8 cellular contexts compared by ENCODE assay signal in the genomic region with DNA sequence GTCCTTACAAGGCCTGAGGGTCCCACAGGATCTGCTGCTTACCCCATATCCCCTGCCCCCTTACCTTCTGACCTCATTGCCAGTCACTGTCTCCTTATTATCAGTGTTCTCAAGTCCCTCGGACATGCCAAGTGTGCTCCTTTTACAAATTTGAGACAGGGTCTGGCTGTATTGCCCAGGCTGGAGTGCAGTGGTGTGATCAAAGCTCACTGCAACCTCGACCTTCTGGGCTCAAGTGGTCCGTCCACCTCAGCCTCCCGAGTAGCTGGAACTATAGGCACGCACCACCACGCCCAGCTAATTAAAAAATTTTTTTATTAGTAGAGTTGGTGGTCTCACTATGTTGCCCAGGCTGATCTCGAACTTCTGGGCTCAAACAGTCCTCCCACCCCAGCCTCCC.
"Had no signal": no experiment of that assay in that cellular context is flagged by ENCODE, and none has a peak within 500 bp of the region (broad histone marks: within the 10 kb centered on the region; RNA-seq: fewer than 3 reads in every experiment).

No MANE protein-coding gene starts in this region.

- H3K9ac ChIP-seq: GM23248 had no signal

- H3K27me3 Mint-ChIP-seq: IgD-negative memory B cell had no signal

- H2AFZ ChIP-seq: GM23248 had no signal

- H3K27ac ChIP-seq: GM23248, HL-60 had no signal

- H3K27ac Mint-ChIP-seq: HFFc6 had no signal

- ATAC-seq: HepG2 had no signal

- DNase-seq: GM23248, GOT3, H7, HCEC 1CT, HFFc6 had no signal

- H3K9me3 Mint-ChIP-seq: HFFc6, IgD-negative memory B cell had no signal

- H3K4me3 Mint-ChIP-seq: HFFc6, IgD-negative memory B cell had no signal

- H3K36me3 Mint-ChIP-seq: IgD-negative memory B cell had no signal

- H3K4me3 ChIP-seq: GM23248 had no signal
